ENCODE assay signal across 31 cellular contexts in the genomic region with DNA sequence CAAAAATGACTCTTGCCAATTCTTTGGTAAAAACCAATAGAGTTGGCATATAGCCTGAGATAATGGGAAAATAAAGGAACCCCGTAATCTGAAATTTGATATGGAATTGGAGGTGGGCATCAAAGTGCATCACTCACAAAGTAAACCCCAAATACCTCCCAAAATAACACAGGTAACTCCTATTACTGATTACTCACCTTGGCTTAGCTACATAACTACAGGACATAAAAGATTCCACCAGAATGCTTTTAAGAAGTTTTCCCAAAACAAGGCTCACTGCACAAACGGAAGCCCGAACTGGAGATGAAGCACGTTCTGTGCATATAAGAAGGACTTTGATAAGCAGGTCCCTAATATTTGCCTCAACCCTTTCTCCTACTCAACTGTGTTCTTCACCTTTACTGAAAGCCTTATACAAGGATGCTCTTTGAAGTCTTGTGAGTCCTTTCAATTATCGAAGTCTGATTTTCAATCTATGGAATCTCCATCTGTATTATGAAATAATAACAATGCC. TPM values are rescaled to one million over a fixed set of nuclear protein-coding genes. Genes with fewer than 3 reads are reported as not detected.
"Had no signal": no experiment of that assay in that cellular context is flagged by ENCODE, and none has a peak within 500 bp of the region (broad histone marks: within the 10 kb centered on the region; RNA-seq: fewer than 3 reads in every experiment).

No MANE protein-coding gene starts in this region.

- H3K4me1 Mint-ChIP-seq: activated CD4-positive, alpha-beta memory T cell treated with anti-CD3 and anti-CD28 coated beads, Interleukin-2, amount 10 ng/mL, durations not matched to agents 7 days and 5 days; activated CD4-positive, alpha-beta T cell treated with anti-CD3 and anti-CD28 coated beads for 36 hours; activated CD4-positive, alpha-beta T cell treated with anti-CD3 and anti-CD28 coated beads, Interleukin-2, amount 10 ng/mL, durations not matched to agents 7 days and 5 days; activated naive CD8-positive, alpha-beta T cell treated with anti-CD3 and anti-CD28 coated beads for 36 hours; activated T-helper 17 cell treated with anti-CD3 and anti-CD28 coated beads, Interleukin-2, amount 50 U/mL, for 72 hours; T-cell; T-helper 17 cell had no signal

- H3K27me3 ChIP-seq: adrenal gland, body of pancreas, brain microvascular endothelial cell had no signal

- ATAC-seq: activated CD4-positive, CD25-positive, alpha-beta regulatory T cell treated with anti-CD3 and anti-CD28 coated beads, Interleukin-2, amount 50 U/mL, for 24 hours; activated T-cell treated with anti-CD3 and anti-CD28 coated beads, Interleukin-2, amount 50 U/mL, for 4 hours; activated T-cell treated with anti-CD3 and anti-CD28 coated beads, Interleukin-2, amount 50 U/mL, for 72 hours; activated T-helper 17 cell treated with anti-CD3 and anti-CD28 coated beads, Interleukin-2, amount 50 U/mL, for 72 hours; T-cell; T-helper 17 cell had no signal

- H3K27ac Mint-ChIP-seq: activated CD4-positive, alpha-beta memory T cell treated with anti-CD3 and anti-CD28 coated beads, Interleukin-2, amount 10 ng/mL, durations not matched to agents 7 days and 5 days; activated CD4-positive, alpha-beta T cell treated with anti-CD3 and anti-CD28 coated beads for 36 hours; activated CD4-positive, alpha-beta T cell treated with anti-CD3 and anti-CD28 coated beads, Interleukin-2, amount 10 ng/mL, durations not matched to agents 7 days and 5 days; activated naive CD4-positive, alpha-beta T cell treated with anti-CD3 and anti-CD28 coated beads for 36 hours; activated naive CD4-positive, alpha-beta T cell treated with anti-CD3 and anti-CD28 coated beads, Interleukin-2, amount 50 U/mL, for 72 hours; activated naive CD8-positive, alpha-beta T cell treated with anti-CD3 and anti-CD28 coated beads for 36 hours; activated T-cell treated with anti-CD3 and anti-CD28 coated beads, Interleukin-2, amount 50 U/mL, for 72 hours; activated T-helper 1 cell treated with anti-CD3 and anti-CD28 coated beads, Interleukin-12 subunit alpha, Interleukin-12 subunit beta, Interleukin-2, Interleukin-4 antibody, amounts not matched to agents 30 ng/mL and 10 ng/mL and 1 ng/mL, durations not matched to agents 14 hours and 24 hours and 36 hours; activated T-helper 17 cell treated with anti-CD3 and anti-CD28 coated beads, Interleukin-2, amount 50 U/mL, for 72 hours; T-cell; T-helper 17 cell; WTC11 had no signal

- H3K9me3 ChIP-seq: adrenal gland, breast epithelium had no signal

- H3K36me3 ChIP-seq: adrenal gland, brain microvascular endothelial cell, breast epithelium, WERI-Rb-1 had no signal

- H3K36me3 Mint-ChIP-seq: activated naive CD4-positive, alpha-beta T cell treated with anti-CD3 and anti-CD28 coated beads, Interleukin-2, amount 50 U/mL, for 72 hours; activated naive CD8-positive, alpha-beta T cell treated with anti-CD3 and anti-CD28 coated beads for 36 hours; T-cell; WTC11 had no signal

- H3K9me3 Mint-ChIP-seq: activated CD4-positive, alpha-beta memory T cell treated with anti-CD3 and anti-CD28 coated beads, Interleukin-2, amount 10 ng/mL, durations not matched to agents 7 days and 5 days; activated CD4-positive, alpha-beta T cell treated with anti-CD3 and anti-CD28 coated beads, Interleukin-2, amount 10 ng/mL, durations not matched to agents 7 days and 5 days; activated naive CD4-positive, alpha-beta T cell treated with anti-CD3 and anti-CD28 coated beads for 36 hours; activated naive CD4-positive, alpha-beta T cell treated with anti-CD3 and anti-CD28 coated beads, Interleukin-2, amount 50 U/mL, for 72 hours; activated naive CD8-positive, alpha-beta T cell treated with anti-CD3 and anti-CD28 coated beads for 36 hours; activated T-cell treated with anti-CD3 and anti-CD28 coated beads, Interleukin-2, amount 50 U/mL, for 4 hours; activated T-cell treated with anti-CD3 and anti-CD28 coated beads, Interleukin-2, amount 50 U/mL, for 72 hours; activated T-helper 1 cell treated with anti-CD3 and anti-CD28 coated beads, Interleukin-12 subunit alpha, Interleukin-12 subunit beta, Interleukin-2, Interleukin-4 antibody, amounts not matched to agents 30 ng/mL and 10 ng/mL and 1 ng/mL, durations not matched to agents 14 hours and 24 hours and 36 hours; activated T-helper 17 cell treated with anti-CD3 and anti-CD28 coated beads, Interleukin-2, amount 50 U/mL, for 72 hours; T-cell; WTC11 had no signal

- H3K4me3 ChIP-seq: adrenal gland, body of pancreas, breast epithelium had no signal

- H3K4me3 Mint-ChIP-seq: activated CD4-positive, alpha-beta memory T cell treated with anti-CD3 and anti-CD28 coated beads, Interleukin-2, amount 10 ng/mL, durations not matched to agents 7 days and 5 days; activated CD4-positive, alpha-beta T cell treated with anti-CD3 and anti-CD28 coated beads for 36 hours; activated CD4-positive, alpha-beta T cell treated with anti-CD3 and anti-CD28 coated beads, Interleukin-2, amount 10 ng/mL, durations not matched to agents 7 days and 5 days; activated naive CD4-positive, alpha-beta T cell treated with anti-CD3 and anti-CD28 coated beads for 36 hours; activated naive CD8-positive, alpha-beta T cell treated with anti-CD3 and anti-CD28 coated beads for 36 hours; activated T-cell treated with anti-CD3 and anti-CD28 coated beads, Interleukin-2, amount 50 U/mL, for 4 hours; activated T-cell treated with anti-CD3 and anti-CD28 coated beads, Interleukin-2, amount 50 U/mL, for 72 hours; activated T-helper 1 cell treated with anti-CD3 and anti-CD28 coated beads, Interleukin-12 subunit alpha, Interleukin-12 subunit beta, Interleukin-2, Interleukin-4 antibody, amounts not matched to agents 30 ng/mL and 10 ng/mL and 1 ng/mL, durations not matched to agents 14 hours and 24 hours and 36 hours; activated T-helper 17 cell treated with anti-CD3 and anti-CD28 coated beads, Interleukin-2, amount 50 U/mL, for 72 hours; T-cell; T-helper 17 cell; WTC11 had no signal

- H3K4me1 ChIP-seq: adrenal gland, body of pancreas, breast epithelium had no signal

- H3K27me3 Mint-ChIP-seq: activated CD4-positive, alpha-beta memory T cell treated with anti-CD3 and anti-CD28 coated beads, Interleukin-2, amount 10 ng/mL, durations not matched to agents 7 days and 5 days; activated naive CD8-positive, alpha-beta T cell treated with anti-CD3 and anti-CD28 coated beads for 36 hours; T-cell had no signal

- H3K27ac ChIP-seq: adrenal gland, body of pancreas, brain microvascular endothelial cell, breast epithelium, WERI-Rb-1 had no signal

- DNase-seq: activated CD4-positive, alpha-beta T cell treated with anti-CD3 and anti-CD28 coated beads for 1 hour; activated effector memory CD4-positive, alpha-beta T cell treated with anti-CD3 and anti-CD28 coated beads, Interleukin-2, amount 50 U/mL, for 16 hours; activated gamma-delta T cell treated with Interleukin-2 at 50 U/mL for 16 hours; activated T-cell treated with anti-CD3 and anti-CD28 coated beads, Interleukin-2, amount 50 U/mL, for 1 hour; activated T-cell treated with anti-CD3 and anti-CD28 coated beads, Interleukin-2, amount 50 U/mL, for 4 hours; central memory CD4-positive, alpha-beta T cell; T1000 had no signal

RNA-seq across cellular contexts. Expression of a gene that starts 14.6 kb away (rescaled TPM):
- total RNA-seq: activated CD4-positive, alpha-beta memory T cell treated with anti-CD3 and anti-CD28 coated beads, Interleukin-2, amount 10 ng/mL, durations not matched to agents 7 days and 5 days; activated CD4-positive, alpha-beta T cell treated with anti-CD3 and anti-CD28 coated beads for 36 hours; activated CD4-positive, alpha-beta T cell treated with anti-CD3 and anti-CD28 coated beads, Interleukin-2, amount 10 ng/mL, durations not matched to agents 7 days and 5 days; activated CD8-positive, alpha-beta memory T cell treated with anti-CD3 and anti-CD28 coated beads for 36 hours; activated naive CD4-positive, alpha-beta T cell treated with anti-CD3 and anti-CD28 coated beads for 36 hours; activated naive CD4-positive, alpha-beta T cell treated with anti-CD3 and anti-CD28 coated beads, Interleukin-2, amount 50 U/mL, for 72 hours; activated naive CD8-positive, alpha-beta T cell treated with anti-CD3 and anti-CD28 coated beads for 36 hours; activated T-cell treated with anti-CD3 and anti-CD28 coated beads, Interleukin-2, amount 50 U/mL, for 4 hours; activated T-cell treated with anti-CD3 and anti-CD28 coated beads, Interleukin-2, amount 50 U/mL, for 72 hours; activated T-helper 1 cell treated with anti-CD3 and anti-CD28 coated beads, Interleukin-12 subunit alpha, Interleukin-12 subunit beta, Interleukin-2, Interleukin-4 antibody, amounts not matched to agents 30 ng/mL and 10 ng/mL and 1 ng/mL, durations not matched to agents 14 hours and 24 hours and 36 hours; activated T-helper 17 cell treated with anti-CD3 and anti-CD28 coated beads, Interleukin-2, amount 50 U/mL, for 72 hours; adrenal gland; aorta; astrocyte; breast epithelium; cardiac septum; T-cell; T-helper 1 cell treated with Interleukin-12 subunit alpha and Interleukin-12 subunit beta and Interleukin-4 antibody, amounts not matched to agents 30 ng/mL and 1 ng/mL, for 36 hours; T-helper 17 cell; T-helper 2 cell treated with Interferon-gamma antibody and Interleukin-4, amounts not matched to agents 100 ng/mL and 5 ng/mL, for 36 hours; WTC11 had no signal
- polyA plus RNA-seq: adrenal gland had no signal
